16 cellular contexts compared by ENCODE assay signal in genomic region chr1:185215911-185216310, GRCh38.
"Had no signal": no experiment of that assay in that cellular context is flagged by ENCODE, and none has a peak within 500 bp of the region (broad histone marks: within the 10 kb centered on the region; RNA-seq: fewer than 3 reads in every experiment).

No MANE protein-coding gene starts in this region.

- H3K4me1 Mint-ChIP-seq: activated naive CD4-positive, alpha-beta T cell treated with anti-CD3 and anti-CD28 coated beads, Interleukin-2, amount 50 U/mL, for 24 hours; stimulated activated memory B cell treated with anti-CD40 and anti-IgM and Interleukin-4, amounts not matched to agents 10 μg/mL and 1 μg/mL and 100 μg/mL, for 72 hours had no signal

- H3K36me3 ChIP-seq: cardiac muscle cell had no signal

- H3K4me3 Mint-ChIP-seq: activated naive CD4-positive, alpha-beta T cell treated with anti-CD3 and anti-CD28 coated beads, Interleukin-2, amount 50 U/mL, for 24 hours; activated T-cell treated with anti-CD3 and anti-CD28 coated beads, Interleukin-2, amount 50 U/mL, for 72 hours; naive thymus-derived CD4-positive, alpha-beta T cell; stimulated activated memory B cell treated with anti-CD40 and anti-IgM and Interleukin-4, amounts not matched to agents 10 μg/mL and 1 μg/mL and 100 μg/mL, for 72 hours had no signal

- H3K9me3 ChIP-seq: psoas muscle, testis, upper lobe of left lung had no signal

- H3K4me1 ChIP-seq: psoas muscle, testis, upper lobe of left lung had no signal

- H3K27me3 Mint-ChIP-seq: activated naive CD4-positive, alpha-beta T cell treated with anti-CD3 and anti-CD28 coated beads, Interleukin-2, amount 50 U/mL, for 24 hours; naive thymus-derived CD4-positive, alpha-beta T cell; stimulated activated memory B cell treated with anti-CD40 and anti-IgM and Interleukin-4, amounts not matched to agents 10 μg/mL and 1 μg/mL and 100 μg/mL, for 72 hours had no signal

- DNase-seq: activated CD4-positive, alpha-beta T cell treated with anti-CD3 and anti-CD28 coated beads, Interleukin-2, amount 50 U/mL, for 4 hours; activated effector memory CD4-positive, alpha-beta T cell treated with anti-CD3 and anti-CD28 coated beads, Interleukin-2, amount 50 U/mL, for 16 hours; activated T-cell treated with anti-CD3 and anti-CD28 coated beads, Interleukin-2, amount 50 U/mL, for 72 hours; amniotic stem cell; dorsolateral prefrontal cortex; mesenchymal stem cell; naive thymus-derived CD4-positive, alpha-beta T cell; psoas muscle; right cardiac atrium; stimulated activated CD4-positive, alpha-beta T cell treated with anti-CD3 and anti-CD28 coated beads, Interleukin-4, amount 100 ng/mL, for 24 hours; testis; upper lobe of left lung had no signal

- ATAC-seq: activated T-cell treated with anti-CD3 and anti-CD28 coated beads, Interleukin-2, amount 50 U/mL, for 72 hours; naive thymus-derived CD4-positive, alpha-beta T cell; psoas muscle; right cardiac atrium; stimulated activated memory B cell treated with anti-CD40 and anti-IgM and Interleukin-4, amounts not matched to agents 10 μg/mL and 1 μg/mL and 100 μg/mL, for 72 hours had no signal

- H3K27ac Mint-ChIP-seq: activated naive CD4-positive, alpha-beta T cell treated with anti-CD3 and anti-CD28 coated beads, Interleukin-2, amount 50 U/mL, for 24 hours; activated T-cell treated with anti-CD3 and anti-CD28 coated beads, Interleukin-2, amount 50 U/mL, for 72 hours; naive thymus-derived CD4-positive, alpha-beta T cell; stimulated activated memory B cell treated with anti-CD40 and anti-IgM and Interleukin-4, amounts not matched to agents 10 μg/mL and 1 μg/mL and 100 μg/mL, for 72 hours had no signal

- H3K27me3 ChIP-seq: cardiac muscle cell, dorsolateral prefrontal cortex, testis, upper lobe of left lung had no signal

- H3K27ac ChIP-seq: cardiac muscle cell, dorsolateral prefrontal cortex, psoas muscle, skin epidermis, testis, upper lobe of left lung had no signal

- H3K4me3 ChIP-seq: cardiac muscle cell, dorsolateral prefrontal cortex, psoas muscle, skin epidermis, testis, upper lobe of left lung had no signal
